Comparison of ENCODE assay signal across 26 cellular contexts in the genomic region with DNA sequence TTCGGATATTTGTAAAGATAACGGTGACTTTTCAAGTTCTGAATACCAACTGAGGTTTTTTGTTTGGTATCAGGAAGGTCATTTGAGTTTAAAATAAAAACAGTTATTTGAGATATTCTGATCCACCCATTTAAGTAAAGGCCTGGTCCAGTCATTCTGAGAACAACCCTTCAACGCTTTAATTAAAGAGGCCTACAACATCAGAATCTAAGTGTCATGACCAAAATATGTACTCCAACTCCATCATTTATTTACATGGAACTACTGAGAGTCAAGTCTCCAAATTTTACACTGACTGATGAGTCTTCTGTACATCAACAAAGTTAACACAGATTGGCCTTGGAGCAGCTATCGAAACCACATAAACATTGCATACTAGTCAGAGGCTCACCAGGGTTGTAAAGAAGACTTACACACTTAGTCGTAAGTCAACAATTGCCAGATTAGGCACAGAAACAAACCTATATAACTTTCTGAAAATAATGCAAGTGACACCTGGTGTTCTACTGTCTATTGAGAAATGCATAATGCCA. TPM values are rescaled to one million over a fixed set of nuclear protein-coding genes. Genes with fewer than 3 reads are reported as not detected.
"Had no signal": no experiment of that assay in that cellular context is flagged by ENCODE, and none has a peak within 500 bp of the region (broad histone marks: within the 10 kb centered on the region; RNA-seq: fewer than 3 reads in every experiment).

No MANE protein-coding gene starts in this region.

- H3K4me1 ChIP-seq: esophagus muscularis mucosa, prostate gland, right atrium auricular region, sigmoid colon, spleen, testis, tibial artery had no signal

- H3K27me3 Mint-ChIP-seq: memory B cell; naive B cell; natural killer cell treated with Interleukin-12 subunit alpha and Interleukin-12 subunit beta and Interleukin-15 and Interleukin-18, amount 100 ng/mL, for 72 hours; stimulated activated memory B cell treated with anti-CD40 and anti-IgM and Interleukin-4, amounts not matched to agents 10 μg/mL and 1 μg/mL and 100 μg/mL, for 72 hours; type B pancreatic cell had no signal

- H3K27ac ChIP-seq: dorsolateral prefrontal cortex, esophagus muscularis mucosa, neutrophil, prostate gland, right atrium auricular region, sigmoid colon, spleen, testis, tibial artery had no signal

- H3K27me3 ChIP-seq: neutrophil, right atrium auricular region, sigmoid colon, spleen, testis had no signal

- H3K9me3 Mint-ChIP-seq: memory B cell; mesothelial cell of epicardium; natural killer cell treated with Interleukin-12 subunit alpha and Interleukin-12 subunit beta and Interleukin-15 and Interleukin-18, amount 100 ng/mL, for 72 hours; neural crest cell; stimulated activated memory B cell treated with anti-CD40 and anti-IgM and Interleukin-4, amounts not matched to agents 10 μg/mL and 1 μg/mL and 100 μg/mL, for 72 hours; type B pancreatic cell had no signal

- DNase-seq: dorsolateral prefrontal cortex; effector CD8-positive, alpha-beta T cell; kidney; mucosa of descending colon; naive B cell; sigmoid colon; spleen; stimulated activated CD4-positive, alpha-beta T cell treated with anti-CD3 and anti-CD28 coated beads, Interleukin-4, amount 100 ng/mL, for 4 hours; stimulated activated naive CD8-positive, alpha-beta T cell treated with anti-CD3 and anti-CD28 coated beads, Interleukin-15, Interleukin-2, amounts not matched to agents 100 U/mL and 50 U/mL, for 24 hours; substantia nigra; testis; tibial artery had no signal

- H3K27ac Mint-ChIP-seq: memory B cell; mesothelial cell of epicardium; naive B cell; natural killer cell treated with Interleukin-12 subunit alpha and Interleukin-12 subunit beta and Interleukin-15 and Interleukin-18, amount 100 ng/mL, for 72 hours; stimulated activated memory B cell treated with anti-CD40 and anti-IgM and Interleukin-4, amounts not matched to agents 10 μg/mL and 1 μg/mL and 100 μg/mL, for 72 hours; type B pancreatic cell had no signal

- ATAC-seq: mucosa of descending colon; natural killer cell treated with Interleukin-12 subunit alpha and Interleukin-12 subunit beta and Interleukin-15 and Interleukin-18, amount 100 ng/mL, for 72 hours; stimulated activated memory B cell treated with anti-CD40 and anti-IgM and Interleukin-4, amounts not matched to agents 10 μg/mL and 1 μg/mL and 100 μg/mL, for 72 hours; stimulated activated naive CD8-positive, alpha-beta T cell treated with anti-CD3 and anti-CD28 coated beads, Interleukin-15, Interleukin-2, amounts not matched to agents 100 U/mL and 50 U/mL, for 24 hours had no signal

- H3K36me3 Mint-ChIP-seq: memory B cell; naive B cell; natural killer cell treated with Interleukin-12 subunit alpha and Interleukin-12 subunit beta and Interleukin-15 and Interleukin-18, amount 100 ng/mL, for 72 hours; stimulated activated memory B cell treated with anti-CD40 and anti-IgM and Interleukin-4, amounts not matched to agents 10 μg/mL and 1 μg/mL and 100 μg/mL, for 72 hours had no signal

- H3K36me3 ChIP-seq: esophagus muscularis mucosa, neutrophil, prostate gland, right atrium auricular region, sigmoid colon, spleen, tibial artery had no signal

- FAIRE-seq: colon, endothelial cell of umbilical vein, frontal cortex, kidney had no signal

- H3K4me3 ChIP-seq: dorsolateral prefrontal cortex, esophagus muscularis mucosa, lung, mucosa of descending colon, prostate gland, right atrium auricular region, sigmoid colon, spleen, testis, tibial artery had no signal

- H3K4me1 Mint-ChIP-seq: memory B cell; naive B cell; neural crest cell; stimulated activated memory B cell treated with anti-CD40 and anti-IgM and Interleukin-4, amounts not matched to agents 10 μg/mL and 1 μg/mL and 100 μg/mL, for 72 hours had no signal

- H3K9me3 ChIP-seq: esophagus muscularis mucosa, neutrophil, prostate gland, right atrium auricular region, sigmoid colon, spleen, testis, tibial artery had no signal

- H3K4me3 Mint-ChIP-seq: memory B cell; mesothelial cell of epicardium; naive B cell; natural killer cell treated with Interleukin-12 subunit alpha and Interleukin-12 subunit beta and Interleukin-15 and Interleukin-18, amount 100 ng/mL, for 72 hours; neural crest cell; stimulated activated memory B cell treated with anti-CD40 and anti-IgM and Interleukin-4, amounts not matched to agents 10 μg/mL and 1 μg/mL and 100 μg/mL, for 72 hours; type B pancreatic cell had no signal

RNA-seq across cellular contexts. Expression of a gene that starts 37.1 kb away (rescaled TPM):
- total RNA-seq: natural killer cell treated with Interleukin-12 subunit alpha and Interleukin-12 subunit beta and Interleukin-15 and Interleukin-18, amount 100 ng/mL, for 72 hours had no signal
